Comparison of ENCODE assay signal across 12 cellular contexts in the genomic region with DNA sequence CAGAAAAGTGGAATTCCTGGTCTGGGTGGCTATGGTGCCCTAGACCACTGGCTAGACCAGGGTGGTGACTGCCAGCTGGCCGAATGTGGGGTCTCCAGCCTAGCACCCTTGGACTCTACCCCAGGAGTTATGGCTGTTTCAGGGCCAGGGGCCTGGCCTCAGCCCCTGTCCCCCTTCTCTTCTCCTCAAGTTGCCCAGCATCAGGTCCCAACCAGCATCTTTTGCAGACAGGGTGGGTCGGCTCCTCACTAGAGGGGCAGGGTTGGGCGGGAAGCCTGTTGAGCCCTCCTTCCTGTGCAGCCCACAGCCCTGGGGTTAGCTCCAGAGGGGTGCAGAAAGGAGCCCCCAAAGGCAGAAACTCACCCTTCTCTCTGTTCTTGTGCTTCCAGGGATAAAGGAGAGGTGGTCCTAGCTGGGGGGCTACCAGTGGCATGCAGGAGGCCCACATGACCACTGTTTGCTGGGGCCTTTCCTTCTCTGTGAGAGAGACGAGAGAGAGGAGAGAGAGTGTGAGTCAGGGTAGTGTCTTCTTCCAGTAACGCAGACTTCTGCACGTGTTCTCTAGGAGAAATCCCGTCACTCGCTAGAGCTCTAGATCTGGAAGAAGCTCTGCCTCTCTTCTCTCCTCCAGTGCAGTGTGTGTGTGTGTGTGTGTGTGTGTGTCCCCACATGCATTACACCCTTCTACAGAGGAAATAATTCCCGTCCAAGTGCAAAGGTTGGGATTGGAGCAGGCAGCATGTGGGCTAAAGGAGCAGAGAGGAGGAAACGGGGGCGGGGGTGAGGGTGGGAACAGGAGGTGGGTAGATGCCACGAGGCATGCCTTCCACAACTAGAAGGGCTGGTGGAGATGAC.
DNase-seq lines count a peak whose midpoint lies in the region; ATAC-seq and TF ChIP-seq lines count a peak whose summit lies in the region.
"Had no signal": no experiment of that assay in that cellular context is flagged by ENCODE, and none has a peak within 500 bp of the region (broad histone marks: within the 10 kb centered on the region; RNA-seq: fewer than 3 reads in every experiment).

No MANE protein-coding gene starts in this region.

- peak overlapping the region in 1 of 2 experiments; percentile 34 for H3K23ac ChIP-seq in mesenchymal stem cell (ENCODE audit: low read length in 2 of 2)

- no peak for ATAC-seq in stimulated activated naive CD8-positive, alpha-beta T cell treated with anti-CD3 and anti-CD28 coated beads, Interleukin-15, Interleukin-2, amounts not matched to agents 100 U/mL and 50 U/mL, for 24 hours
- ATAC-seq in stimulated activated naive CD8-positive, alpha-beta T cell treated with anti-CD3 and anti-CD28 coated beads, Interleukin-15, amount 100 ng/mL, for 72 hours: no peak
- ATAC-seq in aorta (ENCODE audit: low FRiP score): peak; percentile 59
- ATAC-seq: activated CD8-positive, alpha-beta T cell treated with anti-CD3 and anti-CD28 coated beads for 36 hours had no signal

- H3K27ac ChIP-seq in esophagus muscularis mucosa (replicated peaks in 1 of 4) (peak overlapping the region; percentile 6 to 75 (median 48)), mesenchymal stem cell (ENCODE audit: low read length, poor library complexity, severe bottlenecking) (no peak overlapping the region), aorta (ENCODE audit: low read depth in 1 of 2, low read length in 2 of 2) (no peak overlapping the region)

- no peaks in the 10 kb centered on the region for H3K36me3 ChIP-seq in esophagus muscularis mucosa
- H3K36me3 ChIP-seq in mesenchymal stem cell (ENCODE audit: control insufficient read depth in 1 of 2, insufficient read depth in 2 of 2, low read depth in 1 of 2, low read length in 2 of 2): peaks cover 6 to 14% of the 10 kb centered on the region in 2 experiments
- no peaks in the 10 kb centered on the region for H3K36me3 ChIP-seq in aorta (ENCODE audit: control insufficient read depth in 1 of 2, insufficient read depth in 2 of 2, low read length in 1 of 2)

- H3K18ac ChIP-seq in mesenchymal stem cell (ENCODE audit: low read depth in 1 of 2, low read length in 2 of 2): peak overlapping the region; percentile 71 to 94

- H4K91ac ChIP-seq in mesenchymal stem cell (ENCODE audit: low read length): peak overlapping the region; percentile 84

- H3K4me2 ChIP-seq in mesenchymal stem cell (ENCODE audit: low read length, poor library complexity, severe bottlenecking): no peak overlapping the region

- H3K27ac Mint-ChIP-seq in stimulated activated naive CD8-positive, alpha-beta T cell treated with anti-CD3 and anti-CD28 coated beads, Interleukin-15, amount 100 ng/mL, for 72 hours: no peak overlapping the region
- H3K27ac Mint-ChIP-seq: activated CD8-positive, alpha-beta T cell treated with anti-CD3 and anti-CD28 coated beads for 36 hours had no signal

- H3K27me3 ChIP-seq in esophagus muscularis mucosa (no peaks in the 10 kb centered on the region), mesenchymal stem cell (ENCODE audit: control insufficient read depth in 1 of 2, insufficient read depth in 1 of 2, low read length in 2 of 2) (no peaks in the 10 kb centered on the region), aorta (ENCODE audit: control insufficient read depth in 1 of 2, insufficient read depth in 2 of 2, low read length in 1 of 2) (no peaks in the 10 kb centered on the region)

- peak overlapping the region; percentile 65 for H3K9ac ChIP-seq in mesenchymal stem cell (ENCODE audit: low read length)

- no peak for TF ChIP-seq EP300 in esophagus muscularis mucosa (IDR thresholded peaks at IDR 0.05)

- H2AFZ ChIP-seq in mesenchymal stem cell (ENCODE audit: low read depth, low read length): no peak overlapping the region

- H2AK5ac ChIP-seq in mesenchymal stem cell (ENCODE audit: low read length, severe bottlenecking): no peak overlapping the region

- intact Hi-C loops in esophagus muscularis mucosa (cut with DNase I) (no loop called here), aorta (cut with DNase I) (no loop called here)

- peak; percentile 1 for DNase-seq in stimulated activated naive CD8-positive, alpha-beta T cell treated with anti-CD3 and anti-CD28 coated beads, Interleukin-15, Interleukin-2, amounts not matched to agents 100 U/mL and 50 U/mL, for 24 hours
- no peak for DNase-seq in stimulated activated naive CD8-positive, alpha-beta T cell treated with anti-CD3 and anti-CD28 coated beads, Interleukin-15, amount 100 ng/mL, for 72 hours
- DNase-seq in esophagus muscularis mucosa (ENCODE audit: extremely low spot score): peak; percentile 88
- peak; percentile 95 for DNase-seq in mesenchymal stem cell
- no peak for DNase-seq in aorta
- DNase-seq in cerebellar cortex (ENCODE audit: low spot score): no peak
- no peak for DNase-seq in NCI-H2227 treated with DMSO at 0.1 percent for 48 hours (lab: John Stamatoyannopoulos, UW)
- DNase-seq in stimulated activated CD4-positive, alpha-beta T cell treated with anti-CD3 and anti-CD28 coated beads, Interleukin-4, amount 100 ng/mL, for 4 hours: no peak
- DNase-seq: activated CD8-positive, alpha-beta T cell treated with anti-CD3 and anti-CD28 coated beads for 36 hours; CD4-positive, alpha-beta memory T cell; cortex of kidney; NCI-H146 had no signal

- WGBS in esophagus muscularis mucosa: 47% methylated on average over 11 of the region's 12 CpGs
- WGBS in mesenchymal stem cell: 78% methylated on average over 6 of the region's 12 CpGs
- 80 to 83% methylated on average over 12 of the region's 12 CpGs for WGBS in aorta, 2 donors

- H4K8ac ChIP-seq in mesenchymal stem cell (ENCODE audit: low read length): peak overlapping the region; percentile 70

- no peak for TF ChIP-seq CTCF in esophagus muscularis mucosa (IDR thresholded peaks at IDR 0.05)

- H2BK120ac ChIP-seq in mesenchymal stem cell (ENCODE audit: low read depth, low read length): peak overlapping the region; percentile 54

- H3K4me1 ChIP-seq in esophagus muscularis mucosa (peaks cover 36 to 59% (median 53%) of the 10 kb centered on the region in 4 donors), mesenchymal stem cell (ENCODE audit: control insufficient read depth, insufficient read depth, low read depth, low read length) (peaks cover 41% of the 10 kb centered on the region), aorta (ENCODE audit: control insufficient read depth in 1 of 2, insufficient read depth in 2 of 2, low read length in 2 of 2) (no peaks in the 10 kb centered on the region)

- H2BK5ac ChIP-seq in mesenchymal stem cell (ENCODE audit: low read depth, low read length, poor library complexity, severe bottlenecking): no peak overlapping the region

- peaks cover 28% of the 10 kb centered on the region for H3K79me1 ChIP-seq in mesenchymal stem cell (replicated peaks; ENCODE audit: low read length, poor library complexity, severe bottlenecking)

- peaks cover 51% of the 10 kb centered on the region for H3K4me1 Mint-ChIP-seq in stimulated activated naive CD8-positive, alpha-beta T cell treated with anti-CD3 and anti-CD28 coated beads, Interleukin-15, amount 100 ng/mL, for 72 hours

- no peak overlapping the region for H3K4me3 Mint-ChIP-seq in stimulated activated naive CD8-positive, alpha-beta T cell treated with anti-CD3 and anti-CD28 coated beads, Interleukin-15, amount 100 ng/mL, for 72 hours
- H3K4me3 Mint-ChIP-seq: activated CD8-positive, alpha-beta T cell treated with anti-CD3 and anti-CD28 coated beads for 36 hours had no signal

- H3K4ac ChIP-seq in mesenchymal stem cell (ENCODE audit: low read depth in 1 of 2, low read length in 2 of 2): peak overlapping the region in 1 of 2 experiments; percentile 11

- H2BK12ac ChIP-seq in mesenchymal stem cell (ENCODE audit: low read length in 2 of 2): peak overlapping the region; percentile 29 to 37

- peak overlapping the region; percentile 57 for H2BK15ac ChIP-seq in mesenchymal stem cell (ENCODE audit: low read depth, poor library complexity, severe bottlenecking)

- H3K9me3 Mint-ChIP-seq in stimulated activated naive CD8-positive, alpha-beta T cell treated with anti-CD3 and anti-CD28 coated beads, Interleukin-15, amount 100 ng/mL, for 72 hours: peaks cover 0 to 11% of the 10 kb centered on the region in 2 donors
- H3K9me3 Mint-ChIP-seq: activated CD8-positive, alpha-beta T cell treated with anti-CD3 and anti-CD28 coated beads for 36 hours; CD4-positive, alpha-beta memory T cell had no signal

- H3K14ac ChIP-seq in mesenchymal stem cell (ENCODE audit: low read length in 2 of 2): peak overlapping the region in 1 of 2 experiments; percentile 45

- H3K27me3 Mint-ChIP-seq in stimulated activated naive CD8-positive, alpha-beta T cell treated with anti-CD3 and anti-CD28 coated beads, Interleukin-15, amount 100 ng/mL, for 72 hours: no peaks in the 10 kb centered on the region
- H3K27me3 Mint-ChIP-seq: activated CD8-positive, alpha-beta T cell treated with anti-CD3 and anti-CD28 coated beads for 36 hours; CD4-positive, alpha-beta memory T cell had no signal

- no peak for TF ChIP-seq POLR2A in esophagus muscularis mucosa (IDR thresholded peaks at IDR 0.05; ENCODE audit: low read depth)

- H3K9me3 ChIP-seq in esophagus muscularis mucosa (no peaks in the 10 kb centered on the region), mesenchymal stem cell (ENCODE audit: control insufficient read depth, low read length) (no peaks in the 10 kb centered on the region), aorta (ENCODE audit: control insufficient read depth, low read length) (no peaks in the 10 kb centered on the region)

- H3K4me3 ChIP-seq in esophagus muscularis mucosa (no peak overlapping the region), mesenchymal stem cell (ENCODE audit: insufficient read depth in 1 of 2, low read depth in 1 of 2, low read length in 2 of 2) (peak overlapping the region in 1 of 2 experiments; percentile 9), aorta (ENCODE audit: low read length in 2 of 2) (no peak overlapping the region)

Comparison
In these comparisons a context has a peak if more than half of its experiments do, and no peak if none do; other contexts are left out.
1. DNase-seq: peak in stimulated activated naive CD8-positive, alpha-beta T cell treated with anti-CD3 and anti-CD28 coated beads, Interleukin-15, Interleukin-2, amounts not matched to agents 100 U/mL and 50 U/mL, for 24 hours (single experiment), esophagus muscularis mucosa (single experiment) and mesenchymal stem cell (single experiment); none in stimulated activated naive CD8-positive, alpha-beta T cell treated with anti-CD3 and anti-CD28 coated beads, Interleukin-15, amount 100 ng/mL, for 72 hours (0 of 2), aorta (0 of 2), cerebellar cortex (single experiment), NCI-H2227 treated with DMSO at 0.1 percent for 48 hours (single experiment) and stimulated activated CD4-positive, alpha-beta T cell treated with anti-CD3 and anti-CD28 coated beads, Interleukin-4, amount 100 ng/mL, for 4 hours (0 of 2).
2. H3K27ac ChIP-seq: peak in esophagus muscularis mucosa (4 of 4); none in mesenchymal stem cell (single experiment) and aorta (0 of 2).